In the genomic region with DNA sequence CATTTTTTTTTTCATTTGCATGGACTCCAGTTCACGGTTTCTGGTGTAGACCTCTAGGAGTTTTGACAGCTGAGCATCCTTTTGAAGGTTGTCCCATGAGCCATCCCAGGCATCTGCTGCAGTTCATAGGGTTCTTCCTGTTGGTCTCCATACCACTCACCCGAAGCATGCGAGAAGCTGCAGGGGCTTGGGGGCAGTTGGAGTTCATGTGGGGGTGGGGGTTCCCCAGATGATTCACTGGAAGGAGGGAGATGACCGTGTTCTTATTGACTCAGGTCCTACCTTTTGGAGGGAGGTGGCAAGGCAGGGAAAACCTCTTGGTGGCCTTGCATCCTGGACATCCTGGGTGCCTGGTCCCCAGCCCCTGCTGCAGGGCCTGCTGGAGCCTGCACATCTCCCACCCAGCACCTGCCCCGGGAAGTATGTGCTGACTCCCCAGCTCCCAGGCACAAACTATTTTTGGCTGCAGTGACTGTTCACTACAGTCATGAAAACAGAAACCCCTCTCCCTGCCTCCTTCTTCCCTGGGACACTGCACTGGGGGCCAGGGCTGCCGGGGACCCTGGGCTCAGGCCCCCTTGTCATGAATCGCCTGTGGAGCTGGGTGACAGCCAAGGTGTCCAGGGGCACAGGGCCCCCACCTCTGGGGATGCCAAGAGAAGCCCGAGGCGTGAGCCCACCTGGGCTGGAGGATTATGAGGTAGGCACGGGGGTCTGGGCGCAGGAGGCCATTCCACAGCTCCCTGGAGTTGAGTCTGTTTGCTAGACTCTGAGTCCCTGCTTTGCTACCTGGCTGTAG, we compare ENCODE assay signal across 11 cellular contexts.
A peak's percentile ranks its signal among the peaks of the same experiment; 100 is the strongest.
DNase-seq lines count a peak whose midpoint lies in the region; FAIRE-seq and TF ChIP-seq lines count a peak whose summit lies in the region.
"Had no signal": no experiment of that assay in that cellular context is flagged by ENCODE, and none has a peak within 500 bp of the region (broad histone marks: within the 10 kb centered on the region; RNA-seq: fewer than 3 reads in every experiment).

No MANE protein-coding gene starts in this region.

- H4K91ac ChIP-seq in H1 (replicated peaks; ENCODE audit: insufficient read length, low read length) (peak overlapping the region; percentile 7), mesenchymal stem cell (ENCODE audit: low read length) (no peak overlapping the region)

- no peak for TF ChIP-seq RAD21 in H1 (IDR thresholded peaks at IDR 0.05 in 1 of 2, conservative IDR thresholded peaks at IDR 0.05 in 1 of 2; ENCODE audit: low read depth in 2 of 2, low read length in 2 of 2)

- H3K23me2 ChIP-seq in H1 (ENCODE audit: low read depth, low read length), result no peaks in the 10 kb centered on the region; the same call in 1 of the 2 replicates

- peaks cover 0 to 7% (median 0%) of the 10 kb centered on the region in 3 donors for H3K36me3 Mint-ChIP-seq in CD8-positive, alpha-beta memory T cell
- H3K36me3 Mint-ChIP-seq in T-helper 2 cell treated with Interferon-gamma antibody and Interleukin-4, amounts not matched to agents 5 μg/mL and 100 μg/mL, for 36 hours (ENCODE audit: low read depth), result peaks cover 5% of the 10 kb centered on the region

- H3K4ac ChIP-seq in H1 (replicated peaks; ENCODE audit: insufficient read length, low read depth, low read length) (no peak overlapping the region), mesenchymal stem cell (ENCODE audit: low read depth in 1 of 2, low read length in 2 of 2) (no peak overlapping the region)

- H3K18ac ChIP-seq in H1 (ENCODE audit: extremely low read depth, low read length), result no peak overlapping the region
- H3K18ac ChIP-seq in mesenchymal stem cell (ENCODE audit: low read depth in 1 of 2, low read length in 2 of 2), result no peak overlapping the region

- H3K9me3 ChIP-seq in CD8-positive, alpha-beta memory T cell (ENCODE audit: low read length), result no peaks in the 10 kb centered on the region
- no peaks in the 10 kb centered on the region for H3K9me3 ChIP-seq in H1 (ENCODE audit: insufficient read depth in 2 of 2, low read depth in 1 of 2, low read length in 1 of 2)
- no peaks in the 10 kb centered on the region for H3K9me3 ChIP-seq in vagina
- no peaks in the 10 kb centered on the region for H3K9me3 ChIP-seq in mesenchymal stem cell (ENCODE audit: control insufficient read depth, low read length)
- H3K9me3 ChIP-seq: adrenal gland had no signal

- POLR2A ChIA-PET in CD8-positive, alpha-beta memory T cell (lab: Charles Lee), result no interaction called here
- POLR2A ChIA-PET in H1 (lab: Charles Lee; ENCODE audit: partially characterized antibody), result interaction anchor here (0.9 kb wide), 1 partner anchor 111 kb away, joined by 3 read pairs; no protein-coding TSS in a partner anchor

- H3K56ac ChIP-seq in H1 (replicated peaks; ENCODE audit: insufficient read length, low read depth, low read length), result no peak overlapping the region

- no peak overlapping the region for H3K23ac ChIP-seq in H1 (ENCODE audit: insufficient read length)
- no peak overlapping the region for H3K23ac ChIP-seq in mesenchymal stem cell (ENCODE audit: low read length in 2 of 2)

- no peak for FAIRE-seq in H1 (lab: Jason Lieb, UNC)

- no peak overlapping the region for H3K27ac ChIP-seq in CD8-positive, alpha-beta memory T cell (ENCODE audit: low read depth, low read length)
- H3K27ac ChIP-seq in H1 (ENCODE audit: low read depth, low read length), result no peak overlapping the region; the same call in 1 of the 2 replicates
- no peak overlapping the region for H3K27ac ChIP-seq in vagina
- no peak overlapping the region for H3K27ac ChIP-seq in mesenchymal stem cell (ENCODE audit: low read length, poor library complexity, severe bottlenecking)

- no peak overlapping the region for H2BK120ac ChIP-seq in H1 (replicated peaks; ENCODE audit: low read depth, low read length)
- H2BK120ac ChIP-seq in mesenchymal stem cell (ENCODE audit: low read depth, low read length), result no peak overlapping the region

- TF ChIP-seq CTCF in H1 (IDR thresholded peaks at IDR 0.05; ENCODE audit: control extremely low read depth in 1 of 3, insufficient read depth in 1 of 3, low read depth in 1 of 3, low read length in 3 of 3) (no peak), vagina (IDR thresholded peaks at IDR 0.05) (no peak)

- H3K27me3 ChIP-seq in CD8-positive, alpha-beta memory T cell (ENCODE audit: insufficient read depth, low read length, poor library complexity, severe bottlenecking), result no peaks in the 10 kb centered on the region
- H3K27me3 ChIP-seq in H1 (replicated peaks in 1 of 4; ENCODE audit: control insufficient read depth in 3 of 4, extremely low read depth in 1 of 4, insufficient read depth in 3 of 4, low read length in 3 of 4) (no peaks in the 10 kb centered on the region), vagina (no peaks in the 10 kb centered on the region), mesenchymal stem cell (ENCODE audit: control insufficient read depth in 1 of 2, insufficient read depth in 1 of 2, low read length in 2 of 2) (no peaks in the 10 kb centered on the region)
- H3K27me3 ChIP-seq: adrenal gland had no signal

- no peaks in the 10 kb centered on the region for H3K36me3 ChIP-seq in CD8-positive, alpha-beta memory T cell (ENCODE audit: insufficient read depth, low read length)
- H3K36me3 ChIP-seq in H1 (ENCODE audit: control insufficient read depth in 2 of 4, insufficient read depth in 4 of 4, low read length in 3 of 4) (0 out of 8 replicates have a peak, but pooled peaks cover 0 to 4% (median 0%) of the 10 kb centered on the region in 4 experiments), vagina (no peaks in the 10 kb centered on the region), mesenchymal stem cell (ENCODE audit: control insufficient read depth in 1 of 2, insufficient read depth in 2 of 2, low read depth in 1 of 2, low read length in 2 of 2) (peaks cover 0 to 7% of the 10 kb centered on the region in 2 experiments)
- H3K36me3 ChIP-seq: adrenal gland had no signal

- no peak for DNase-seq in CD8-positive, alpha-beta memory T cell
- DNase-seq in T-helper 2 cell treated with Interferon-gamma antibody and Interleukin-4, amounts not matched to agents 5 μg/mL and 100 μg/mL, for 36 hours (ENCODE audit: low spot score), result peak; percentile 71
- no peak for DNase-seq in H1 (ENCODE audit: low read depth in 1 of 2, low spot score in 2 of 2)
- DNase-seq in stimulated activated CD4-positive, alpha-beta T cell treated with anti-CD3 and anti-CD28 coated beads, Interleukin-15, amount 100 ng/mL, for 48 hours (ENCODE audit: low read depth in 2 of 2), result peak; percentile 46 to 52
- DNase-seq in DMS153 treated with DMSO at 0.1 percent for 48 hours (lab: John Stamatoyannopoulos, UW; ENCODE audit: unreplicated experiment), result no peak
- no peak for DNase-seq in NCI-H1417 treated with DMSO at 0.1 percent for 48 hours (lab: John Stamatoyannopoulos, UW)
- DNase-seq in vagina (ENCODE audit: extremely low spot score in 2 of 2), result no peak
- DNase-seq in mesenchymal stem cell, result no peak
- DNase-seq: adrenal gland, Calu3, NCI-H1417 had no signal

- WGBS in H1 (ENCODE audit: extremely low coverage in 1 of 2, insufficient coverage in 1 of 2, insufficient read length in 1 of 2, insufficient replicate concordance in 2 of 2, low coverage in 1 of 2, low lambda C conversion rate in 2 of 2, missing lambda C conversion rate in 1 of 2), 2 experiments, result 84% methylated on average over 11 of the region's 11 CpGs; no CpG with 5 or more reads in 1 of the 2 experiments
- 86% methylated on average over 11 of the region's 11 CpGs for WGBS in mesenchymal stem cell

- peaks cover 25 to 43% (median 34%) of the 10 kb centered on the region in 3 donors for H3K4me1 Mint-ChIP-seq in CD8-positive, alpha-beta memory T cell
- peaks cover 45% of the 10 kb centered on the region for H3K4me1 Mint-ChIP-seq in T-helper 2 cell treated with Interferon-gamma antibody and Interleukin-4, amounts not matched to agents 5 μg/mL and 100 μg/mL, for 36 hours (ENCODE audit: low read depth)

- CTCF ChIA-PET in CD8-positive, alpha-beta memory T cell (lab: Charles Lee), result interaction anchor here (0.7 kb wide), 1 partner anchor 10 kb away, joined by 3 read pairs; no protein-coding TSS in a partner anchor
- CTCF ChIA-PET in H1 (lab: Charles Lee; ENCODE audit: partially characterized antibody), result interaction anchor here (0.7 to 2.9 kb wide), 10 partner anchors 11 to 211 kb away, joined by 3 to 10 read pairs (median 4); partner anchors contain the start of gene KSR1

- H3K4me2 ChIP-seq in H1 (ENCODE audit: insufficient read depth in 1 of 2, low read depth in 2 of 2, low read length in 2 of 2) (no peak overlapping the region), mesenchymal stem cell (ENCODE audit: low read length, poor library complexity, severe bottlenecking) (no peak overlapping the region)

- H3K4me3 Mint-ChIP-seq in CD8-positive, alpha-beta memory T cell, result no peak overlapping the region
- H3K4me3 Mint-ChIP-seq in T-helper 2 cell treated with Interferon-gamma antibody and Interleukin-4, amounts not matched to agents 5 μg/mL and 100 μg/mL, for 36 hours, result no peak overlapping the region

- no peak overlapping the region for H2BK20ac ChIP-seq in H1 (ENCODE audit: low read length)

- no peak overlapping the region for H3K14ac ChIP-seq in H1 (ENCODE audit: insufficient read length)
- H3K14ac ChIP-seq in mesenchymal stem cell (ENCODE audit: low read length in 2 of 2), result no peak overlapping the region

- peaks cover 7% of the 10 kb centered on the region for H3K4me1 ChIP-seq in CD8-positive, alpha-beta memory T cell (ENCODE audit: insufficient read depth, low read length)
- H3K4me1 ChIP-seq in H1 (replicated peaks in 1 of 4; ENCODE audit: control insufficient read depth in 3 of 4, insufficient read depth in 4 of 4, low read length in 3 of 4), result peaks cover 0 to 5% (median 2%) of the 10 kb centered on the region in 4 experiments; a peak in 2 of 7 replicates
- H3K4me1 ChIP-seq in vagina, result peaks cover 41% of the 10 kb centered on the region
- peaks cover 20% of the 10 kb centered on the region for H3K4me1 ChIP-seq in mesenchymal stem cell (ENCODE audit: control insufficient read depth, insufficient read depth, low read depth, low read length)

- peaks cover 0 to 10% of the 10 kb centered on the region in 2 experiments; a peak in 1 of 4 replicates for H3K79me2 ChIP-seq in H1 (ENCODE audit: control insufficient read depth in 1 of 2, insufficient read depth in 2 of 2, low read length in 2 of 2)

- peaks cover 0 to 2% of the 10 kb centered on the region in 2 experiments for H4K20me1 ChIP-seq in H1 (replicated peaks in 1 of 2; ENCODE audit: control insufficient read depth in 1 of 2, insufficient read depth in 2 of 2, low read length in 2 of 2)

- no peak overlapping the region for H3K9ac ChIP-seq in H1 (replicated peaks in 1 of 4; ENCODE audit: extremely low read depth in 1 of 4, low read depth in 3 of 4, low read length in 3 of 4)
- no peak overlapping the region for H3K9ac ChIP-seq in mesenchymal stem cell (ENCODE audit: low read length)

- H4K8ac ChIP-seq in H1 (ENCODE audit: extremely low read depth, insufficient read depth, low read length) (no peak overlapping the region), mesenchymal stem cell (ENCODE audit: low read length) (no peak overlapping the region)

- intact Hi-C loops in vagina (cut with DNase I), result loop anchor here (10.0 kb wide), 1 partner anchor 111 kb away; the partner anchor contains the start of gene KSR1

- no peak for TF ChIP-seq POLR2A in H1 (IDR thresholded peaks at IDR 0.05; ENCODE audit: control extremely low read depth in 1 of 2, low read depth in 2 of 2, low read length in 2 of 2)
- TF ChIP-seq POLR2A in vagina (IDR thresholded peaks at IDR 0.05), result no peak

- H3K27me3 Mint-ChIP-seq in CD8-positive, alpha-beta memory T cell, result no peaks in the 10 kb centered on the region
- no peaks in the 10 kb centered on the region for H3K27me3 Mint-ChIP-seq in T-helper 2 cell treated with Interferon-gamma antibody and Interleukin-4, amounts not matched to agents 5 μg/mL and 100 μg/mL, for 36 hours (ENCODE audit: low read depth)

- H3K4me3 ChIP-seq in CD8-positive, alpha-beta memory T cell (ENCODE audit: low read length), result no peak overlapping the region
- no peak overlapping the region for H3K4me3 ChIP-seq in H1 (ENCODE audit: extremely low read depth in 1 of 4, insufficient read depth in 2 of 4, low read depth in 3 of 4, low read length in 4 of 4)
- H3K4me3 ChIP-seq in vagina, result no peak overlapping the region
- no peak overlapping the region for H3K4me3 ChIP-seq in mesenchymal stem cell (ENCODE audit: insufficient read depth in 1 of 2, low read depth in 1 of 2, low read length in 2 of 2)
- H3K4me3 ChIP-seq: adrenal gland had no signal

- H3K27ac Mint-ChIP-seq in CD8-positive, alpha-beta memory T cell, result peak overlapping the region in 5 of 8 donors; percentile 17 to 74 (median 42)
- peak overlapping the region; percentile 53 for H3K27ac Mint-ChIP-seq in T-helper 2 cell treated with Interferon-gamma antibody and Interleukin-4, amounts not matched to agents 5 μg/mL and 100 μg/mL, for 36 hours

- H2AK5ac ChIP-seq in H1 (ENCODE audit: low read depth, low read length) (no peak overlapping the region), mesenchymal stem cell (ENCODE audit: low read length, severe bottlenecking) (no peak overlapping the region)

- H2AFZ ChIP-seq in H1 (ENCODE audit: low read length) (no peak overlapping the region), mesenchymal stem cell (ENCODE audit: low read depth, low read length) (no peak overlapping the region)

- no peak overlapping the region for H2BK5ac ChIP-seq in H1 (ENCODE audit: low read depth, low read length)
- H2BK5ac ChIP-seq in mesenchymal stem cell (ENCODE audit: low read depth, low read length, poor library complexity, severe bottlenecking), result no peak overlapping the region

- H2BK12ac ChIP-seq in H1 (ENCODE audit: low read depth, low read length) (no peak overlapping the region), mesenchymal stem cell (ENCODE audit: low read length in 2 of 2) (no peak overlapping the region)

- H2BK15ac ChIP-seq in H1 (ENCODE audit: low read length) (no peak overlapping the region), mesenchymal stem cell (ENCODE audit: low read depth, poor library complexity, severe bottlenecking) (no peak overlapping the region)

- no peaks in the 10 kb centered on the region for H3K9me3 Mint-ChIP-seq in CD8-positive, alpha-beta memory T cell
- H3K9me3 Mint-ChIP-seq in T-helper 2 cell treated with Interferon-gamma antibody and Interleukin-4, amounts not matched to agents 5 μg/mL and 100 μg/mL, for 36 hours, result peaks cover 6% of the 10 kb centered on the region

- no peak overlapping the region for H4K5ac ChIP-seq in H1 (ENCODE audit: insufficient read length, low read depth, low read length)

- no peak for TF ChIP-seq EP300 in H1 (IDR thresholded peaks at IDR 0.05; ENCODE audit: borderline replicate concordance in 1 of 2, low read depth in 2 of 2, low read length in 2 of 2)

- H3K79me1 ChIP-seq in H1 (ENCODE audit: low read depth, low read length), result peaks cover 6% of the 10 kb centered on the region
- peaks cover 52% of the 10 kb centered on the region for H3K79me1 ChIP-seq in mesenchymal stem cell (replicated peaks; ENCODE audit: low read length, poor library complexity, severe bottlenecking)

Comparison
In these comparisons a context has a peak if more than half of its experiments do, and no peak if none do; other contexts are left out.
1. DNase-seq: peak in T-helper 2 cell treated with Interferon-gamma antibody and Interleukin-4, amounts not matched to agents 5 μg/mL and 100 μg/mL, for 36 hours (single experiment) and stimulated activated CD4-positive, alpha-beta T cell treated with anti-CD3 and anti-CD28 coated beads, Interleukin-15, amount 100 ng/mL, for 48 hours (2 of 2); none in CD8-positive, alpha-beta memory T cell (0 of 5), H1 (0 of 2), DMS153 treated with DMSO at 0.1 percent for 48 hours (single experiment), NCI-H1417 treated with DMSO at 0.1 percent for 48 hours (single experiment), vagina (0 of 2) and mesenchymal stem cell (single experiment).